In the genomic region with DNA sequence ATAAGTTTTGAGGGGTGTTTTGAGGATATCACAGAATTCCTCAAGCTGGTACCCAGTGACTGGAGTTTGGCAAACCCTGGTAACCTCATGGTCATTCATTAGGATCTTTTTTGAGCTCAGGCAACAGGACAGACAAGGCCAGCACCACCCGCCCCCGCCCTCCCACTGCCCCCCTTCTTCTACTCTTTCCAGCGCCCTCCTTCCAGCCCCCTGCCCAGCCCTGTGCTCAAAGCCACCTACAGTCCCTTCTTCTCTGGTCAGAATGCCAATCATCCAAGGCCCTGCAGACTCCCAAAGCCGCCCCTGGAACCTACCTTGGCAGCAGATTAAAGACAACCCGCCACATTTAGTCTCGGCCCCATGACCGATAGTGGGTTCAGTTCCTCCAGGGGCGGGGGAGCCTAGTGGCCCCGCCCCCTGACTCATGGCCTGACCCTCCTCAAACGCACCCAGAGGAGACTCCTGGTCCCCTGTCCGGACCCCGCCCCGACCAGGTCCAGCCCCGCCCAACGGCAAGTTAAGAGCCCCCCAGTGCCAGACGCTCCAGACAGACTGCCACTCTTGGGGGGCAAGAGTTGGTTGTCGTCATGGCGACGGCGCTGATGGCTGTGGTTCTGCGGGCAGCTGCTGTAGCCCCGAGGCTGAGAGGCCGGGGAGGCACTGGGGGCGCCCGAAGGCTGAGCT, we compare ENCODE assay signal across 9 cellular contexts. TPM values are rescaled to one million over a fixed set of nuclear protein-coding genes. Genes with fewer than 3 reads are reported as not detected.
DNase-seq lines count a peak whose midpoint lies in the region; ATAC-seq, FAIRE-seq and TF ChIP-seq lines count a peak whose summit lies in the region.
"Had no signal": no experiment of that assay in that cellular context is flagged by ENCODE, and none has a peak within 500 bp of the region (broad histone marks: within the 10 kb centered on the region; RNA-seq: fewer than 3 reads in every experiment).

A gene with protein sequence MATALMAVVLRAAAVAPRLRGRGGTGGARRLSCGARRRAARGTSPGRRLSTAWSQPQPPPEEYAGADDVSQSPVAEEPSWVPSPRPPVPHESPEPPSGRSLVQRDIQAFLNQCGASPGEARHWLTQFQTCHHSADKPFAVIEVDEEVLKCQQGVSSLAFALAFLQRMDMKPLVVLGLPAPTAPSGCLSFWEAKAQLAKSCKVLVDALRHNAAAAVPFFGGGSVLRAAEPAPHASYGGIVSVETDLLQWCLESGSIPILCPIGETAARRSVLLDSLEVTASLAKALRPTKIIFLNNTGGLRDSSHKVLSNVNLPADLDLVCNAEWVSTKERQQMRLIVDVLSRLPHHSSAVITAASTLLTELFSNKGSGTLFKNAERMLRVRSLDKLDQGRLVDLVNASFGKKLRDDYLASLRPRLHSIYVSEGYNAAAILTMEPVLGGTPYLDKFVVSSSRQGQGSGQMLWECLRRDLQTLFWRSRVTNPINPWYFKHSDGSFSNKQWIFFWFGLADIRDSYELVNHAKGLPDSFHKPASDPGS (plus strand): TSS at position 546 of the 684 bp plus-strand sequence. CDS start 42 bp downstream, at position 588.

- H3K9me3 ChIP-seq in breast epithelium (no peaks in the 10 kb centered on the region), GM12878 (replicated peaks; ENCODE audit: control insufficient read depth, insufficient read depth, low read length) (no peaks in the 10 kb centered on the region), HepG2 (ENCODE audit: low read length) (no peaks in the 10 kb centered on the region), tibial nerve (no peaks in the 10 kb centered on the region)

- POLR2A ChIA-PET in MCF 10A (lab: Yijun Ruan, JAX) (no interaction called here), GM12878 (lab: Charles Lee) (interaction anchor here (0.5 kb wide), 1 partner anchor 135 kb away, joined by 4 read pairs; no protein-coding TSS in a partner anchor), HepG2 (lab: Yijun Ruan, JAX) (interaction anchor here (0.5 to 4.5 kb wide), 6 partner anchors 11 to 198 kb away, joined by 3 to 39 read pairs (median 4); a partner anchor contains a TSS)

- TF ChIP-seq EP300 in GM12878 (IDR thresholded peaks at IDR 0.05; ENCODE audit: borderline replicate concordance in 1 of 2, control insufficient read depth in 1 of 2, low read depth in 2 of 2, low read length in 2 of 2) = no peak
- TF ChIP-seq EP300 in HepG2 (IDR thresholded peaks at IDR 0.05; ENCODE audit: low read depth in 2 of 2, low read length in 2 of 2) = no peak
- no peak for TF ChIP-seq EP300 in HepG2 (CRISPR knock-in tag; IDR thresholded peaks at IDR 0.05; ENCODE audit: borderline replicate concordance)
- no peak for TF ChIP-seq EP300 in tibial nerve (IDR thresholded peaks at IDR 0.05)

- WGBS in GM12878 (ENCODE audit: insufficient coverage, insufficient replicate concordance, low lambda C conversion rate, missing lambda C conversion rate) = 16% methylated on average over 16 of the region's 25 CpGs
- 2% methylated on average over 6 of the region's 25 CpGs for WGBS in HepG2 (ENCODE audit: low lambda C conversion rate)
- 9 to 15% methylated on average over 18 to 25 of the region's 25 CpGs for whole genome bisulfite sequencing in tibial nerve, 2 donors

- H3K4me2 ChIP-seq in GM12878 (ENCODE audit: control insufficient read depth, insufficient read depth) (no peak within 1 kb of the TSS; the same call in 1 of the 2 replicates), HepG2 (ENCODE audit: low read depth, low read length) (peak within 1 kb of the TSS; percentile 88)

- H3K27me3 ChIP-seq in breast epithelium (peaks cover 0 to 15% of the 10 kb centered on the region in 2 donors), GM12878 (replicated peaks in 1 of 2; ENCODE audit: control insufficient read depth in 2 of 2, insufficient read depth in 2 of 2, low read length in 1 of 2) (peaks cover 10% of the 10 kb centered on the region in 2 experiments), HepG2 (ENCODE audit: control insufficient read depth in 1 of 2, insufficient read depth in 2 of 2, low read length in 2 of 2) (no peaks in the 10 kb centered on the region; a peak in 1 of 5 replicates), tibial nerve (peaks cover 3 to 67% of the 10 kb centered on the region in 2 donors)

- RAD21 ChIA-PET in GM12878 (lab: Charles Lee; ENCODE audit: unreplicated experiment) = no interaction called here

- no peaks in the 10 kb centered on the region for H3K27me3 Mint-ChIP-seq in MCF 10A (ENCODE audit: insufficient read depth, unreplicated experiment)

- no peaks in the 10 kb centered on the region for H3K36me3 ChIP-seq in breast epithelium
- H3K36me3 ChIP-seq in GM12878 (ENCODE audit: control insufficient read depth in 2 of 2, insufficient read depth in 2 of 2, low read length in 1 of 2) = no peaks in the 10 kb centered on the region
- H3K36me3 ChIP-seq in HepG2 (replicated peaks in 1 of 2; ENCODE audit: control insufficient read depth in 1 of 2, insufficient read depth in 2 of 2, low read length in 2 of 2) = peaks cover 0 to 8% of the 10 kb centered on the region in 2 experiments; a peak in 2 of 5 replicates
- H3K36me3 ChIP-seq in tibial nerve = peaks cover 0 to 3% (median 0%) of the 10 kb centered on the region in 3 donors

- no peak within 1 kb of the TSS for H3K27ac Mint-ChIP-seq in MCF 10A (ENCODE audit: low read depth, unreplicated experiment)

- BruUV-seq in MCF 10A (replicated peaks; lab: Mats Ljungman, UMichigan) (no TSS peak), GM12878 (replicated peaks; lab: Mats Ljungman, UMichigan) (no TSS peak), HepG2 (replicated peaks; lab: Mats Ljungman, UMichigan) (no TSS peak)

- H3K79me2 ChIP-seq in GM12878 (ENCODE audit: control insufficient read depth, insufficient read depth, low read length) (no peaks in the 10 kb centered on the region), HepG2 (ENCODE audit: insufficient read depth, low read length) (no peaks in the 10 kb centered on the region)

- intact Hi-C loops in breast epithelium (cut with DNase I; ENCODE audit: low total_unique reads) (no loop called here), MCF 10A (cut with micrococcal nuclease) (no loop called here), GM12878 (cut with micrococcal nuclease; ENCODE audit: unreplicated experiment) (no loop called here), HepG2 (cut with micrococcal nuclease; ENCODE audit: unreplicated experiment) (no loop called here)

- SMC1A ChIA-PET in GM12878 (lab: Charles Lee; ENCODE audit: uncharacterized antibody, unreplicated experiment) = no interaction called here

- peaks cover 14% of the 10 kb centered on the region for H3K4me1 Mint-ChIP-seq in MCF 10A (ENCODE audit: insufficient read depth, unreplicated experiment)

- TF ChIP-seq RAD21 in GM12878 (IDR thresholded peaks at IDR 0.05; ENCODE audit: insufficient read depth, low read depth, low read length) (no peak), HepG2 (CRISPR knock-in tag; IDR thresholded peaks at IDR 0.05) (no peak)

- no peak within 1 kb of the TSS for H3K9ac ChIP-seq in GM12878 (ENCODE audit: control insufficient read depth, insufficient read depth, low read length)
- H3K9ac ChIP-seq in HepG2 (ENCODE audit: insufficient read depth, low read depth, low read length) = peak within 1 kb of the TSS; percentile 71

- H3K36me3 Mint-ChIP-seq in MCF 10A (ENCODE audit: insufficient read depth, unreplicated experiment) = peaks cover 9% of the 10 kb centered on the region

- CTCF ChIA-PET in MCF 10A (lab: Yijun Ruan, JAX) = interaction anchor here (0.6 to 1.3 kb wide), 3 partner anchors 9 to 94 kb away, joined by 3 to 6 read pairs (median 4); no protein-coding TSS in a partner anchor
- CTCF ChIA-PET in GM12878 (lab: Yijun Ruan, JAX) = interaction anchor here (1.6 kb wide), 1 partner anchor 37 kb away, joined by 3 read pairs; no protein-coding TSS in a partner anchor
- CTCF ChIA-PET in HepG2 (lab: Yijun Ruan, JAX; ENCODE audit: low intra/inter-chr PET ratio, low total read pairs) = no interaction called here

- H2AFZ ChIP-seq in GM12878 (ENCODE audit: control insufficient read depth, low read depth, low read length) (no peak within 1 kb of the TSS), HepG2 (ENCODE audit: low read length) (peak within 1 kb of the TSS; percentile 71)

- H3K4me3 ChIP-seq in breast epithelium = peak within 1 kb of the TSS; percentile 40 to 86 (median 67)
- H3K4me3 ChIP-seq in GM12878 = no peak within 1 kb of the TSS
- peak within 1 kb of the TSS; percentile 52 to 80 (median 56) for H3K4me3 ChIP-seq in HepG2 (replicated peaks in 1 of 3; ENCODE audit: insufficient read depth in 1 of 3, low read depth in 2 of 3, low read length in 3 of 3)
- H3K4me3 ChIP-seq in tibial nerve = peak within 1 kb of the TSS in 3 of 4 donors; percentile 4 to 62 (median 57)

- no peak for FAIRE-seq in GM12878 (lab: Jason Lieb, UNC)
- no peak for FAIRE-seq in HepG2 (lab: Jason Lieb, UNC)
- FAIRE-seq: colon had no signal

- no peak for ATAC-seq in GM12878
- ATAC-seq in HepG2 = peak; percentile 32

- DNase-seq in breast epithelium (ENCODE audit: low spot score in 2 of 2) = no peak
- DNase-seq in MCF 10A (ENCODE audit: unreplicated experiment) = no peak
- DNase-seq in GM12878 (ENCODE audit: low read depth, low spot score) = no peak
- DNase-seq in HepG2 (ENCODE audit: low spot score) = peak; percentile 67
- DNase-seq in tibial nerve (ENCODE audit: low spot score in 2 of 2) = no peak
- no peak for DNase-seq in T1000 (lab: John Stamatoyannopoulos, UW)
- DNase-seq in NCI-H2196 (lab: John Stamatoyannopoulos, UW; ENCODE audit: unreplicated experiment) = no peak
- no peak for DNase-seq in SHP77 (lab: John Stamatoyannopoulos, UW)

- no peak for TF ChIP-seq POLR2A in breast epithelium (IDR thresholded peaks at IDR 0.05)
- no peak for TF ChIP-seq POLR2A in GM12878 (IDR thresholded peaks at IDR 0.05; ENCODE audit: low read depth, low read length)
- peak in 1 of 2 experiments; percentile 53; a peak in 1 of 4 replicates for TF ChIP-seq POLR2A in HepG2 (IDR thresholded peaks at IDR 0.05; ENCODE audit: insufficient read depth in 1 of 2, low read depth in 2 of 2, low read length in 2 of 2)
- no peak for TF ChIP-seq POLR2A in tibial nerve (IDR thresholded peaks at IDR 0.05)

- H4K20me1 ChIP-seq in GM12878 (ENCODE audit: control insufficient read depth, insufficient read depth) = no peaks in the 10 kb centered on the region; the same call in 1 of the 2 replicates
- no peaks in the 10 kb centered on the region for H4K20me1 ChIP-seq in HepG2 (ENCODE audit: insufficient read depth, low read length)

- in situ Hi-C loops in GM12878 (cut with MboI) (loop anchor here (25.0 kb wide), 1 partner anchor 792 kb away; a partner anchor contains a TSS), HepG2 (cut with HindIII; ENCODE audit: extremely low pct_ligation_motif_present, low pct_unique_long_range_greater_than_20kb) (no loop called here)

- TF ChIP-seq CTCF in breast epithelium (IDR thresholded peaks at IDR 0.05) (no peak), MCF 10A (IDR thresholded peaks at IDR 0.05; ENCODE audit: unreplicated experiment) (no peak), GM12878 (IDR thresholded peaks at IDR 0.05 in 2 of 3, conservative IDR thresholded peaks at IDR 0.05 in 1 of 3; ENCODE audit: control insufficient read depth in 2 of 3, extremely low read depth in 1 of 3, insufficient read depth in 1 of 3, low read depth in 3 of 3, low read length in 3 of 3) (no peak), HepG2 (CRISPR knock-in tag; IDR thresholded peaks at IDR 0.05) (peak; percentile 23; the same call in 1 of the 2 replicates), tibial nerve (IDR thresholded peaks at IDR 0.05) (no peak)

- H3K27ac ChIP-seq in breast epithelium (peak within 1 kb of the TSS in 1 of 2 donors; percentile 85), GM12878 (ENCODE audit: control insufficient read depth, insufficient read depth) (no peak within 1 kb of the TSS), HepG2 (ENCODE audit: extremely low read length, insufficient read depth, low read length) (peak within 1 kb of the TSS; percentile 26), tibial nerve (peak within 1 kb of the TSS in 2 of 4 donors; percentile 61 to 69)

- H3K9me3 Mint-ChIP-seq in MCF 10A (ENCODE audit: unreplicated experiment) = no peaks in the 10 kb centered on the region

- no peak within 1 kb of the TSS for H3K4me3 Mint-ChIP-seq in MCF 10A (ENCODE audit: unreplicated experiment)

- peaks cover 0 to 8% of the 10 kb centered on the region in 2 donors for H3K4me1 ChIP-seq in breast epithelium
- H3K4me1 ChIP-seq in GM12878 (ENCODE audit: control insufficient read depth, insufficient read depth, low read length) = peaks cover 7% of the 10 kb centered on the region
- H3K4me1 ChIP-seq in HepG2 (ENCODE audit: insufficient read depth, low read length) = peaks cover 61% of the 10 kb centered on the region
- peaks cover 0 to 42% (median 31%) of the 10 kb centered on the region in 4 donors for H3K4me1 ChIP-seq in tibial nerve

RNA-seq across cellular contexts. Expression of the gene that starts here (rescaled TPM):
- 1 to 10 TPM in 2 of 3 donors, under 1 TPM in 1; 0.16 to 5.2 (median 4.7) TPM for total RNA-seq in breast epithelium
- 0.88 and 1.6 TPM in 2 replicates for total RNA-seq in MCF 10A (2022)
- total RNA-seq in GM12878 (2013; cell fraction: nucleolus; rRNA removed) = 0.75 and 1.5 TPM in 2 replicates
- 0.65 and 0.90 TPM in 2 replicates for total RNA-seq in GM12878 (2014; rRNA removed)
- 0.46 and 0.58 TPM in 2 replicates for total RNA-seq in GM12878 (2014; rRNA removed; fragmentation: Illumina TruSeq; extraction: Trizol)
- total RNA-seq in GM12878 (2021) = 0.64 TPM in 2 replicates
- 0.21 TPM for polyA plus RNA-seq in GM12878 (2011; ENCODE audit: low read depth)
- 0.58 and 0.80 TPM in 2 replicates for polyA plus RNA-seq in GM12878 (2011; rRNA removed)
- polyA plus RNA-seq in GM12878 (2011; cell fraction: cytosol; rRNA removed) = 0.70 and 1.3 TPM in 2 replicates
- polyA plus RNA-seq in GM12878 (2011; cell fraction: nucleus; rRNA removed) = 0.57 and 0.87 TPM in 2 replicates
- 0.39 and 0.77 TPM in 2 replicates for polyA plus RNA-seq in GM12878 (2012)
- 0.53 TPM in 1 of 2 replicates, not detected in the other for polyA plus RNA-seq in GM12878 (2014; fragmentation: Illumina TruSeq; extraction: Trizol)
- under 1 TPM in 1 of 2 experiments, not detected in 1; 0.11 TPM for polyA plus RNA-seq in GM12878 (2014; fragmentation: Nextera tagmentation; extraction: Ambion mirVana)
- polyA plus RNA-seq in GM12878 (2014; rRNA removed) = 0.38 and 0.55 TPM in 2 replicates
- polyA plus RNA-seq in GM12878 (2016; fragmentation: Nextera tagmentation; extraction: Ambion mirVana) = 1 to 10 TPM in 1 of 2 experiments, under 1 TPM in 1; 0.72 to 1.6 TPM
- polyA minus RNA-seq in GM12878 (2011; rRNA and poly(A)+ RNA removed) = 0.66 and 1.2 TPM in 2 replicates
- 0.42 TPM in 1 of 2 replicates, not detected in the other for polyA minus RNA-seq in GM12878 (2011; cell fraction: cytosol; rRNA and poly(A)+ RNA removed)
- 0.96 and 0.97 TPM in 2 replicates for polyA minus RNA-seq in GM12878 (2011; cell fraction: nucleus; rRNA and poly(A)+ RNA removed)
- 3.0 and 4.3 TPM in 2 replicates for total RNA-seq in HepG2 (2016; rRNA removed; fragmentation: Illumina TruSeq; extraction: Trizol)
- 1.2 TPM in 2 replicates for total RNA-seq in HepG2 (2016; cell fraction: cytosol; rRNA removed; fragmentation: Illumina TruSeq; extraction: Trizol; ENCODE audit: low read depth)
- 2.8 and 4.3 TPM in 2 replicates for total RNA-seq in HepG2 (2016; cell fraction: insoluble cytoplasmic fraction; rRNA removed; fragmentation: Illumina TruSeq; extraction: Trizol)
- total RNA-seq in HepG2 (2016; cell fraction: membrane; rRNA removed; fragmentation: Illumina TruSeq; extraction: Trizol) = 2.2 and 2.3 TPM in 2 replicates
- 2.6 and 2.8 TPM in 2 replicates for total RNA-seq in HepG2 (2016; cell fraction: nucleus; rRNA removed; fragmentation: Illumina TruSeq; extraction: Trizol)
- polyA plus RNA-seq in HepG2 (2011; rRNA removed) = 5.1 and 10.3 TPM in 2 replicates
- 5.9 and 6.6 TPM in 2 replicates for polyA plus RNA-seq in HepG2 (2011; cell fraction: cytosol; rRNA removed)
- 13.6 and 19.6 TPM in 2 replicates for polyA plus RNA-seq in HepG2 (2011; cell fraction: nucleus; rRNA removed)
- polyA plus RNA-seq in HepG2 (2012) = 2.8 and 7.9 TPM in 2 replicates
- polyA plus RNA-seq in HepG2 (2016; cell fraction: cytosol; fragmentation: Illumina TruSeq; extraction: Trizol; ENCODE audit: low read depth) = 0.93 and 1.1 TPM in 2 replicates
- 2.4 and 3.6 TPM in 2 replicates for polyA plus RNA-seq in HepG2 (2016; cell fraction: insoluble cytoplasmic fraction; fragmentation: Illumina TruSeq; extraction: Trizol; ENCODE audit: low read depth)
- 1.6 and 1.8 TPM in 2 replicates for polyA plus RNA-seq in HepG2 (2016; cell fraction: membrane; fragmentation: Illumina TruSeq; extraction: Trizol; ENCODE audit: low read depth)
- polyA plus RNA-seq in HepG2 (2016; cell fraction: nucleus; fragmentation: Illumina TruSeq; extraction: Trizol; ENCODE audit: insufficient read depth, low read depth) = 5.8 and 5.9 TPM in 2 replicates
- 0.82 and 14.6 TPM in 2 replicates for polyA minus RNA-seq in HepG2 (2011; rRNA and poly(A)+ RNA removed; ENCODE audit: low replicate concordance)
- polyA minus RNA-seq in HepG2 (2011; cell fraction: cytosol; rRNA and poly(A)+ RNA removed) = 4.7 and 6.5 TPM in 2 replicates
- 4.0 and 9.2 TPM in 2 replicates for polyA minus RNA-seq in HepG2 (2011; cell fraction: nucleus; rRNA and poly(A)+ RNA removed)
- 1 to 10 TPM in 3 of 4 donors, under 1 TPM in 1; 0.84 to 7.2 (median 1.8) TPM for total RNA-seq in tibial nerve
